26 cellular contexts compared by ENCODE assay signal in genomic region chr15:100222349-100222715, GRCh38.
"Had no signal": no experiment of that assay in that cellular context is flagged by ENCODE, and none has a peak within 500 bp of the region (broad histone marks: within the 10 kb centered on the region; RNA-seq: fewer than 3 reads in every experiment).

No MANE protein-coding gene starts in this region.

- H3K27me3 ChIP-seq: heart right ventricle, hepatocyte, left lung, pancreas, tibial nerve, upper lobe of left lung had no signal

- H3K36me3 ChIP-seq: heart right ventricle, left lung, lower lobe of right lung, pancreas, tibial nerve, upper lobe of left lung had no signal

- H3K4me3 ChIP-seq: heart right ventricle, hepatocyte, left lung, lower lobe of right lung, pancreas, tibial nerve, upper lobe of left lung had no signal

- DNase-seq: heart right ventricle; islet precursor cell; kidney glomerular epithelial cell; left cardiac atrium; left lung; lower lobe of right lung; mammary epithelial cell; mesenchymal stem cell; naive thymus-derived CD8-positive, alpha-beta T cell; nucleus accumbens; pancreas; retina; right cardiac atrium; small intestine; stimulated activated CD4-positive, alpha-beta T cell treated with anti-CD3 and anti-CD28 coated beads, Interleukin-1b, Interleukin-23, amount 100 ng/mL, for 48 hours; stimulated activated CD4-positive, alpha-beta T cell treated with anti-CD3 and anti-CD28 coated beads, Interleukin-2, amount 100 ng/mL, for 48 hours; stimulated activated CD4-positive, alpha-beta T cell treated with anti-CD3 and anti-CD28 coated beads, Interleukin-4, amount 100 ng/mL, for 4 hours; stimulated activated CD8-positive, alpha-beta memory T cell treated with anti-CD3 and anti-CD28 coated beads, Interleukin-4, amount 100 ng/mL, for 48 hours; stimulated activated naive CD4-positive, alpha-beta T cell treated with Interleukin-2 at 50 U/mL for 16 hours; stimulated activated naive CD8-positive, alpha-beta T cell treated with anti-CD3 and anti-CD28 coated beads, Interleukin-15, amount 100 ng/mL, for 72 hours; substantia nigra had no signal

- ATAC-seq: heart right ventricle; left cardiac atrium; left lung; lower lobe of right lung; naive thymus-derived CD8-positive, alpha-beta T cell; sciatic nerve; stimulated activated memory B cell treated with anti-CD40 and anti-IgM and Interleukin-4, amounts not matched to agents 10 μg/mL and 1 μg/mL and 100 μg/mL, for 72 hours; stimulated activated naive CD8-positive, alpha-beta T cell treated with anti-CD3 and anti-CD28 coated beads, Interleukin-15, amount 100 ng/mL, for 72 hours had no signal

- H3K4me2 ChIP-seq: hepatocyte had no signal

- H2AFZ ChIP-seq: hepatocyte had no signal

- H3K79me2 ChIP-seq: hepatocyte had no signal

- H3K27ac ChIP-seq: heart right ventricle, hepatocyte, left lung, lower lobe of right lung, pancreas, tibial nerve, upper lobe of left lung had no signal

- H3K4me1 ChIP-seq: left lung, lower lobe of right lung, upper lobe of left lung had no signal

- H3K9me3 ChIP-seq: heart right ventricle, left lung, lower lobe of right lung, pancreas, tibial nerve, upper lobe of left lung had no signal
